12 cellular contexts compared by ENCODE assay signal in the genomic region with DNA sequence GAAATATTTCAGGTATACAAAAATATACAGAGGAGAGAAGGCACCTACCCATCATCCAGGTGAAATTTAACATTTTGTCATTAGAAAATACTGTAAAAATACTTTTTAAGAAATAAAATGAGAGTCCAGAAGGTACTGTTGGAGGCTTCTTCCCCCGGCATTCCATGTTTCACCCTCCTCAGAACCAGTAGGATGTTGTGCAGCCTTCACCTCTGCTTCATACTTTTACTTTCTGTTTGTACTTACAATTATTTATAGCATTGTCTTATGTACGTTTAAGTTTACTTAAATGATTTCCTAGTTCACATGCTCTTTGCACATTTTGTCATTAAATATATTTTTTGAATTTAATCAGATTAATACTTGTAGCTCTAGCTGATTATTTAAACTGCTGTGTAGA. TPM values are rescaled to one million over a fixed set of nuclear protein-coding genes. Genes with fewer than 3 reads are reported as not detected.
DNase-seq lines count a peak whose midpoint lies in the region; ATAC-seq lines count a peak whose summit lies in the region.
"Had no signal": no experiment of that assay in that cellular context is flagged by ENCODE, and none has a peak within 500 bp of the region (broad histone marks: within the 10 kb centered on the region; RNA-seq: fewer than 3 reads in every experiment).

No MANE protein-coding gene starts in this region.

- no peaks in the 10 kb centered on the region for H3K27me3 ChIP-seq in naive thymus-derived CD4-positive, alpha-beta T cell (ENCODE audit: control insufficient read depth in 2 of 2, insufficient read depth in 2 of 2, low read length in 2 of 2)

- CTCF ChIA-PET in naive thymus-derived CD4-positive, alpha-beta T cell (lab: Charles Lee), result interaction anchor here (0.6 kb wide), 1 partner anchor 1510 kb away, joined by 3 read pairs; no protein-coding TSS in a partner anchor

- peaks cover 0 to 6% of the 10 kb centered on the region in 2 donors for H3K4me1 ChIP-seq in naive thymus-derived CD4-positive, alpha-beta T cell (ENCODE audit: control insufficient read depth in 2 of 2, insufficient read depth in 2 of 2, low read length in 2 of 2)
- H3K4me1 ChIP-seq: heart right ventricle had no signal

- POLR2A ChIA-PET in naive thymus-derived CD4-positive, alpha-beta T cell (lab: Charles Lee), result no interaction called here

- peak overlapping the region in 9 of 10 donors; percentile 48 to 80 (median 76) for H3K4me3 Mint-ChIP-seq in naive thymus-derived CD4-positive, alpha-beta T cell

- peak overlapping the region in 1 of 9 donors; percentile 6 for H3K27ac Mint-ChIP-seq in naive thymus-derived CD4-positive, alpha-beta T cell

- no peaks in the 10 kb centered on the region for H3K9me3 ChIP-seq in naive thymus-derived CD4-positive, alpha-beta T cell (ENCODE audit: control insufficient read depth in 2 of 3, low read length in 3 of 3)

- H3K27ac ChIP-seq in naive thymus-derived CD4-positive, alpha-beta T cell (ENCODE audit: low read depth, low read length), result no peak overlapping the region
- H3K27ac ChIP-seq: heart right ventricle had no signal

- intact Hi-C loops in naive thymus-derived CD4-positive, alpha-beta T cell (cut with micrococcal nuclease), result no loop called here

- H3K4me1 Mint-ChIP-seq in naive thymus-derived CD4-positive, alpha-beta T cell, result peaks cover 5 to 28% (median 16%) of the 10 kb centered on the region in 7 donors

- peak; percentile 42 for DNase-seq in EL
- DNase-seq in amniotic epithelial cell (ENCODE audit: low read depth), result peak; percentile 55
- DNase-seq in naive thymus-derived CD4-positive, alpha-beta T cell, result no peak
- DNase-seq in Kasumi-1 (lab: John Stamatoyannopoulos, UW), result no peak
- DNase-seq in NCI-H1436 (lab: John Stamatoyannopoulos, UW), result no peak
- DNase-seq: activated gamma-delta T cell treated with Interleukin-2 at 50 U/mL for 16 hours, DMS53, heart right ventricle, midbrain, NCI-H2029 had no signal

- ATAC-seq in HG03045 (IDR thresholded peaks at IDR 0.05; ENCODE audit: unreplicated experiment), result peak; percentile 49
- no peak for ATAC-seq in naive thymus-derived CD4-positive, alpha-beta T cell
- no peak for ATAC-seq in HG03469 (IDR thresholded peaks at IDR 0.05; ENCODE audit: unreplicated experiment)
- ATAC-seq: heart right ventricle had no signal

- H3K9me3 Mint-ChIP-seq in naive thymus-derived CD4-positive, alpha-beta T cell, result peaks cover 0 to 13% (median 0%) of the 10 kb centered on the region in 11 donors

- H3K36me3 ChIP-seq in naive thymus-derived CD4-positive, alpha-beta T cell (ENCODE audit: control insufficient read depth in 2 of 3, insufficient read depth in 3 of 3, low read length in 3 of 3), result no peaks in the 10 kb centered on the region
- H3K36me3 ChIP-seq: heart right ventricle had no signal

- peaks cover 0 to 14% (median 0%) of the 10 kb centered on the region in 5 donors for H3K27me3 Mint-ChIP-seq in naive thymus-derived CD4-positive, alpha-beta T cell

- H3K36me3 Mint-ChIP-seq in naive thymus-derived CD4-positive, alpha-beta T cell, result peaks cover 0 to 29% (median 0%) of the 10 kb centered on the region in 5 donors

- H3K4me3 ChIP-seq in naive thymus-derived CD4-positive, alpha-beta T cell (ENCODE audit: low read length), result peak overlapping the region; percentile 31
- H3K4me3 ChIP-seq: heart right ventricle had no signal

RNA-seq across cellular contexts. Expression of a gene that starts 30.9 kb away (rescaled TPM):
- 1 to 10 TPM in 2 of 5 experiments, under 1 TPM in 2, not detected in 1; 0.19 to 7.2 (median 0.99) TPM for total RNA-seq in naive thymus-derived CD4-positive, alpha-beta T cell
- under 1 TPM; 0.15 to 0.37 TPM for polyA plus RNA-seq in naive thymus-derived CD4-positive, alpha-beta T cell

Comparison
In these comparisons a context has a peak if more than half of its experiments do, and no peak if none do; other contexts are left out.
1. DNase-seq: peak in EL (single experiment) and amniotic epithelial cell (single experiment); none in naive thymus-derived CD4-positive, alpha-beta T cell (0 of 9), Kasumi-1 (0 of 2) and NCI-H1436 (single experiment).